10 cellular contexts compared by ENCODE assay signal in genomic region chr10:109899578-109900355, GRCh38. TPM values are rescaled to one million over a fixed set of nuclear protein-coding genes. Genes with fewer than 3 reads are reported as not detected.
DNase-seq lines count a peak whose midpoint lies in the region; ATAC-seq and TF ChIP-seq lines count a peak whose summit lies in the region.
"Had no signal": no experiment of that assay in that cellular context is flagged by ENCODE, and none has a peak within 500 bp of the region (broad histone marks: within the 10 kb centered on the region; RNA-seq: fewer than 3 reads in every experiment).

No MANE protein-coding gene starts in this region.

- H3K9me2 ChIP-seq in GM23248 (ENCODE audit: insufficient read depth) = no peaks in the 10 kb centered on the region

- DNase-seq in GM23248 (peak; percentile 94), astrocyte of the hippocampus (ENCODE audit: low read depth, low spot score) (peak; percentile 67), left ventricle myocardium inferior (no peak), skeletal muscle cell (ENCODE audit: low read depth) (peak; percentile 64), NCI-H2081 (lab: John Stamatoyannopoulos, UW) (no peak)
- DNase-seq: NCI-H446; stimulated activated CD4-positive, alpha-beta T cell treated with anti-CD3 and anti-CD28 coated beads, Interleukin-2, amount 100 ng/mL, for 48 hours had no signal

- H3K4me1 ChIP-seq in GM23248 (ENCODE audit: insufficient read depth) = peaks cover 56% of the 10 kb centered on the region
- peaks cover 97% of the 10 kb centered on the region for H3K4me1 ChIP-seq in left ventricle myocardium inferior

- H3F3A ChIP-seq in GM23248 (ENCODE audit: insufficient read depth) = peaks cover 43% of the 10 kb centered on the region

- peak overlapping the region; percentile 68 for H3K9ac ChIP-seq in GM23248

- ATAC-seq in GM19351 (IDR thresholded peaks at IDR 0.05; ENCODE audit: unreplicated experiment) = no peak
- ATAC-seq in HG03159 (IDR thresholded peaks at IDR 0.05; ENCODE audit: unreplicated experiment) = no peak
- ATAC-seq in SK-N-SH treated with all-trans-retinoic acid at 6 μM for 48 hours = no peak

- H3K27me3 ChIP-seq in GM23248 (replicated peaks; ENCODE audit: insufficient read depth) = no peaks in the 10 kb centered on the region
- H3K27me3 ChIP-seq in left ventricle myocardium inferior (ENCODE audit: low read depth) = no peaks in the 10 kb centered on the region

- H2AFZ ChIP-seq in GM23248 = peak overlapping the region; percentile 20; the same call in 1 of the 2 replicates

- H3K79me2 ChIP-seq in GM23248 (ENCODE audit: insufficient read depth) = peaks cover 86% of the 10 kb centered on the region

- 0 out of 2 replicates have a peak, but pooled peaks cover 3% of the 10 kb centered on the region for H4K20me1 ChIP-seq in GM23248 (ENCODE audit: insufficient read depth)

- TF ChIP-seq CTCF in left ventricle myocardium inferior (IDR thresholded peaks at IDR 0.05; ENCODE audit: borderline replicate concordance) = no peak

- in situ Hi-C loops in GM23248 (cut with MboI) = no loop called here

- peak overlapping the region; percentile 91 for H3K27ac ChIP-seq in GM23248
- H3K27ac ChIP-seq in left ventricle myocardium inferior (replicated peaks) = peak overlapping the region; percentile 84

- H3K9me3 ChIP-seq in GM23248 (ENCODE audit: low read depth) = no peaks in the 10 kb centered on the region
- H3K9me3 ChIP-seq in left ventricle myocardium inferior (replicated peaks) = no peaks in the 10 kb centered on the region

- intact Hi-C loops in left ventricle myocardium inferior (cut with micrococcal nuclease) = loop anchor here (5.0 kb wide), 1 partner anchor 108 kb away; the partner anchor contains the start of gene ADD3

- H3K4me3 ChIP-seq in GM23248 = peak overlapping the region; percentile 37; the same call in 1 of the 2 replicates
- no peak overlapping the region for H3K4me3 ChIP-seq in left ventricle myocardium inferior
- no peak overlapping the region for H3K4me3 ChIP-seq in skeletal muscle cell (ENCODE audit: low read depth, low read length)

- WGBS in GM23248 (ENCODE audit: low coverage in 1 of 2, low lambda C conversion rate in 2 of 2, missing lambda C conversion rate in 2 of 2), 2 experiments = 8 to 13% methylated on average over 8 of the region's 8 CpGs

- peak overlapping the region; percentile 45 for H3K4me2 ChIP-seq in GM23248 (ENCODE audit: unreplicated experiment)

- H3K36me3 ChIP-seq in GM23248 (ENCODE audit: low read depth) = peaks cover 4% of the 10 kb centered on the region; the same call in 1 of the 2 replicates
- H3K36me3 ChIP-seq in left ventricle myocardium inferior = peaks cover under 1% of the 10 kb centered on the region

TF ChIP-seq in SK-N-SH treated with all-trans-retinoic acid at 6 μM for 48 hours, 23 proteins besides CTCF, POLR2A, EP300 and RAD21:
- TF ChIP-seq TOX (CRISPR knock-in tag; IDR thresholded peaks at IDR 0.05; ENCODE audit: borderline replicate concordance) (no peak), ARNTL (CRISPR knock-in tag; IDR thresholded peaks at IDR 0.05; ENCODE audit: borderline replicate concordance, low read depth) (no peak), PPARA (CRISPR knock-in tag; IDR thresholded peaks at IDR 0.05; ENCODE audit: borderline replicate concordance) (no peak), ZFP3 (CRISPR knock-in tag; IDR thresholded peaks at IDR 0.05) (no peak), TCF4 (CRISPR knock-in tag; IDR thresholded peaks at IDR 0.05; ENCODE audit: borderline replicate concordance) (no peak), CSDC2 (CRISPR knock-in tag; IDR thresholded peaks at IDR 0.05) (no peak), ZC3H10 (CRISPR knock-in tag; IDR thresholded peaks at IDR 0.05) (no peak)
TF ChIP-seq in SK-N-SH treated with all-trans-retinoic acid at 6 μM for 48 hours: peak in this region for 0.

RNA-seq across cellular contexts. Expression of gene XPNPEP1, which starts 23.5 kb away (rescaled TPM):
- total RNA-seq in GM23248 (2014; rRNA removed; shearing (Covaris generic)) = 108 and 115 TPM in 2 replicates
- polyA plus RNA-seq in GM23248 (2016; fragmentation: Nextera tagmentation; extraction: Ambion mirVana) = 48.1 and 48.2 TPM in 2 replicates
- 35.7 TPM for total RNA-seq in left ventricle myocardium inferior

Comparison
In these comparisons a context has a peak if more than half of its experiments do, and no peak if none do; other contexts are left out.
1. DNase-seq: peak in GM23248 (single experiment), astrocyte of the hippocampus (single experiment) and skeletal muscle cell (single experiment); none in left ventricle myocardium inferior (single experiment) and NCI-H2081 (0 of 2).